Comparison of ENCODE assay signal across 16 cellular contexts in genomic region chr15:55357774-55358173, GRCh38. TPM values are rescaled to one million over a fixed set of nuclear protein-coding genes. Genes with fewer than 3 reads are reported as not detected.
DNase-seq lines count a peak whose midpoint lies in the region; ATAC-seq and TF ChIP-seq lines count a peak whose summit lies in the region.
"Had no signal": no experiment of that assay in that cellular context is flagged by ENCODE, and none has a peak within 500 bp of the region (broad histone marks: within the 10 kb centered on the region; RNA-seq: fewer than 3 reads in every experiment).

No MANE protein-coding gene starts in this region.

- intact Hi-C loops in PC-9 (cut with micrococcal nuclease; ENCODE audit: unreplicated experiment) = no loop called here
- intact Hi-C loops in lower lobe of right lung (cut with DNase I) = no loop called here

- H3K9me2 ChIP-seq in PC-9 (ENCODE audit: insufficient read depth) = no peaks in the 10 kb centered on the region

- H3K27ac ChIP-seq in PC-9 (no peak overlapping the region; the same call in 1 of the 2 replicates), epithelial cell of prostate (no peak overlapping the region), lower lobe of right lung (no peak overlapping the region)
- H3K27ac ChIP-seq: gastroesophageal sphincter, Peyer's patch had no signal

- TF ChIP-seq CTCF in PC-9 (conservative IDR thresholded peaks at IDR 0.05) (no peak), lower lobe of right lung (IDR thresholded peaks at IDR 0.05) (no peak)

- BruUV-seq in PC-9 (replicated peaks; lab: Mats Ljungman, UMichigan) = no TSS peak

- H2AFZ ChIP-seq in PC-9 = no peak overlapping the region

- H3K4me3 ChIP-seq in PC-9 = no peak overlapping the region
- H3K4me3 ChIP-seq in lower lobe of right lung = no peak overlapping the region
- H3K4me3 ChIP-seq: gastroesophageal sphincter, Peyer's patch had no signal

- no peaks in the 10 kb centered on the region; the same call in 1 of the 2 replicates for H3F3A ChIP-seq in PC-9 (ENCODE audit: insufficient read depth, low read depth)

- no peaks in the 10 kb centered on the region for H3K79me2 ChIP-seq in PC-9 (ENCODE audit: low read depth)

- ATAC-seq in lower lobe of right lung = no peak
- ATAC-seq in HG03432 (IDR thresholded peaks at IDR 0.05; ENCODE audit: unreplicated experiment) = no peak
- ATAC-seq: gastroesophageal sphincter, WTC11 had no signal

- H3K27me3 ChIP-seq in PC-9 (ENCODE audit: insufficient read depth, low read depth) (no peaks in the 10 kb centered on the region), lower lobe of right lung (ENCODE audit: low read depth) (no peaks in the 10 kb centered on the region)
- H3K27me3 ChIP-seq: gastroesophageal sphincter, Peyer's patch had no signal

- H3K36me3 ChIP-seq in PC-9 (ENCODE audit: low read depth) (no peaks in the 10 kb centered on the region), lower lobe of right lung (peaks cover 68% of the 10 kb centered on the region)

- no peaks in the 10 kb centered on the region for H3K9me3 ChIP-seq in PC-9 (ENCODE audit: insufficient read depth, low read depth)
- H3K9me3 ChIP-seq in lower lobe of right lung = no peaks in the 10 kb centered on the region
- H3K9me3 ChIP-seq: gastroesophageal sphincter, Peyer's patch had no signal

- POLR2A ChIA-PET in PC-9 (lab: Charles Lee; ENCODE audit: unreplicated experiment) = no interaction called here

- H4K20me1 ChIP-seq in PC-9 (ENCODE audit: insufficient read depth) = no peaks in the 10 kb centered on the region

- H3K4me2 ChIP-seq in PC-9 = peak overlapping the region; percentile 25; the same call in 1 of the 2 replicates

- peak; percentile 63 for DNase-seq in EL
- DNase-seq in PC-9 = peak in 1 of 2 experiments; percentile 39
- DNase-seq in epithelial cell of prostate (ENCODE audit: low read depth, low spot score) = peak; percentile 6
- DNase-seq in renal cortical epithelial cell (ENCODE audit: low read depth) = peak; percentile 10
- DNase-seq in DMS53 (lab: John Stamatoyannopoulos, UW) = no peak
- no peak for DNase-seq in lower lobe of right lung
- DNase-seq in Ammon's horn (ENCODE audit: low spot score) = no peak
- DNase-seq: activated effector memory CD4-positive, alpha-beta T cell treated with Interleukin-2 at 50 U/mL for 16 hours; anterior cingulate cortex; DND-41; MV-4-11; Peyer's patch had no signal

- CTCF ChIA-PET in PC-9 (lab: Charles Lee) = no interaction called here

- H3K4me1 ChIP-seq in PC-9 (replicated peaks; ENCODE audit: insufficient read depth) = peaks cover 24% of the 10 kb centered on the region
- no peaks in the 10 kb centered on the region for H3K4me1 ChIP-seq in lower lobe of right lung
- H3K4me1 ChIP-seq: Peyer's patch had no signal

RNA-seq across cellular contexts. Expression of gene PIGB, which starts 38.8 kb away (rescaled TPM):
- total RNA-seq in PC-9 (2021) (12.2 and 17.1 TPM in 2 replicates), renal cortical epithelial cell (16.2 and 18.2 TPM in 2 replicates), lower lobe of right lung (14.4 TPM)

RNA-seq across cellular contexts. Expression of gene PIGBOS1, which starts 38.9 kb away (rescaled TPM):
- total RNA-seq in PC-9 (2021) (9.9 and 10.8 TPM in 2 replicates), renal cortical epithelial cell (11.4 and 16.0 TPM in 2 replicates), lower lobe of right lung (13.8 TPM)

RNA-seq across cellular contexts. Expression of gene CCPG1, which starts 50.4 kb away (rescaled TPM):
- total RNA-seq in PC-9 (2021) (26.3 and 26.4 TPM in 2 replicates), renal cortical epithelial cell (41.8 and 119 TPM in 2 replicates), lower lobe of right lung (104 TPM)

RNA-seq across cellular contexts. Expression of gene PIERCE2, which starts 50.5 kb away (rescaled TPM):
- total RNA-seq in PC-9 (2021) (1.2 and 2.1 TPM in 2 replicates), renal cortical epithelial cell (2.6 and 2.8 TPM in 2 replicates), lower lobe of right lung (2.7 TPM)
- total RNA-seq: activated CD8-positive, alpha-beta memory T cell treated with anti-CD3 and anti-CD28 coated beads for 36 hours; Peyer's patch had no signal

Comparison
In these comparisons a context has a peak if more than half of its experiments do, and no peak if none do; other contexts are left out.
1. DNase-seq: peak in EL (single experiment), epithelial cell of prostate (single experiment) and renal cortical epithelial cell (single experiment); none in DMS53 (single experiment), lower lobe of right lung (single experiment) and Ammon's horn (single experiment).